ENCODE assay signal across 9 cellular contexts in the genomic region with DNA sequence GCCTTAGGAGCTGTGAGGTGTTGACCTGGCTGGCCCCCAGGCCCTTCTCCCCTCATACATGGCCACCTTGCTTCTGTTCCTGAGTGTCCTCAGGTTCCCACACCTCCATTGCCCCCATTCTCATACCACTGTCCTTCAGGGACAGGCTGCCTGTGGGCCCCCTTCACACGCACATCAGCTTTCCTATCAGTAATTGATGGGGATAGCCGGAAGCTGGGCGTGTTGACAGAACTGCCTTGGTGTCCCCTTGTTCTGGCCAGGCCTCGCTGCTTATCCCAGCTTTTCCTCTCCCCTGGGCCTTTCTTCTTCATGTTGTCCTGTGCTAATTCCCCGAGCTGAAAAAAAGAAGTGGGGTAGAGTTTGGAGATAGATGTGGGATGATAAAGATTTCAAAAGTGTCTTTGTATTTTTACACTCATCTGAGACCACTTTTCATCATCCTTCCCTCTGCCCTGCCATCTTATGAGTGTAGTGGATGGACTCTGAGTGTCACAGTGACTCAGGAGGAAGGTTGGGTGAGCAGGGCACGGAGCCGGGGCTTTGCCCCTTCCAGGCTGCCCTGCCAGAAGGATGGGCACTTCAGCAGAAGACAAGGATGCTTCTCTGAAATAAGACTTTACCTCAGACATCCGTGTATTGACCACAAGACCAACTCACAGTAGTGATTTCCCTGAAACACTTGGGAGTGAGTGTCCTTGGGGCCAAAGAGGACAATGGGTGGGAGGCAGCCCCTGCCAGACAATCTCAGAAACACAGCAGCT. TPM values are rescaled to one million over a fixed set of nuclear protein-coding genes. Genes with fewer than 3 reads are reported as not detected.
DNase-seq lines count a peak whose midpoint lies in the region; ATAC-seq, FAIRE-seq and TF ChIP-seq lines count a peak whose summit lies in the region.
"Had no signal": no experiment of that assay in that cellular context is flagged by ENCODE, and none has a peak within 500 bp of the region (broad histone marks: within the 10 kb centered on the region; RNA-seq: fewer than 3 reads in every experiment).

No MANE protein-coding gene starts in this region.

- H3K27ac Mint-ChIP-seq in activated naive CD8-positive, alpha-beta T cell treated with anti-CD3 and anti-CD28 coated beads for 36 hours = peak overlapping the region; percentile 99
- H3K27ac Mint-ChIP-seq in stimulated activated naive B cell treated with anti-CD40 and anti-IgM and Interleukin-4, amounts not matched to agents 10 μg/mL and 1 μg/mL and 100 μg/mL, for 72 hours = peak overlapping the region; percentile 92

- FAIRE-seq in kidney (lab: Jason Lieb, UNC) (no peak), HTR-8/SVneo (lab: Jason Lieb, UNC) (no peak), urothelium cell line (lab: Jason Lieb, UNC) (no peak)

- H3K4me3 Mint-ChIP-seq in activated naive CD8-positive, alpha-beta T cell treated with anti-CD3 and anti-CD28 coated beads for 36 hours = peak overlapping the region; percentile 81
- H3K4me3 Mint-ChIP-seq in stimulated activated naive B cell treated with anti-CD40 and anti-IgM and Interleukin-4, amounts not matched to agents 10 μg/mL and 1 μg/mL and 100 μg/mL, for 72 hours = no peak overlapping the region

- peak overlapping the region; percentile 0; the same call in 1 of the 2 replicates for H3K27ac ChIP-seq in HUES6 (ENCODE audit: low read depth, low read length)
- peak overlapping the region; percentile 78 to 90 for H3K27ac ChIP-seq in kidney (ENCODE audit: low read depth in 2 of 2, low read length in 2 of 2)

- no peak for ATAC-seq in stimulated activated naive B cell treated with anti-CD40 and anti-IgM and Interleukin-4, amounts not matched to agents 10 μg/mL and 1 μg/mL and 100 μg/mL, for 72 hours (replicated peaks)

- H3K4me1 Mint-ChIP-seq in activated naive CD8-positive, alpha-beta T cell treated with anti-CD3 and anti-CD28 coated beads for 36 hours = peaks cover 79% of the 10 kb centered on the region
- peaks cover 44 to 58% of the 10 kb centered on the region in 2 donors for H3K4me1 Mint-ChIP-seq in stimulated activated naive B cell treated with anti-CD40 and anti-IgM and Interleukin-4, amounts not matched to agents 10 μg/mL and 1 μg/mL and 100 μg/mL, for 72 hours

- peaks cover 44% of the 10 kb centered on the region for H3K36me3 Mint-ChIP-seq in activated naive CD8-positive, alpha-beta T cell treated with anti-CD3 and anti-CD28 coated beads for 36 hours
- peaks cover 21 to 46% of the 10 kb centered on the region in 2 donors for H3K36me3 Mint-ChIP-seq in stimulated activated naive B cell treated with anti-CD40 and anti-IgM and Interleukin-4, amounts not matched to agents 10 μg/mL and 1 μg/mL and 100 μg/mL, for 72 hours

- H3K4me3 ChIP-seq in HUES6 (ENCODE audit: low read depth, low read length) = no peak overlapping the region; the same call in 1 of the 2 replicates
- H3K4me3 ChIP-seq in kidney (ENCODE audit: low read length in 2 of 2) = no peak overlapping the region

- DNase-seq in activated naive CD8-positive, alpha-beta T cell treated with anti-CD3 and anti-CD28 coated beads for 36 hours = no peak
- DNase-seq in kidney (no peak), anterior cingulate cortex (lab: John Stamatoyannopoulos, UW) (no peak), NCI-H510A treated with DMSO at 0.1 percent for 48 hours (lab: John Stamatoyannopoulos, UW) (no peak), HTR-8/SVneo (ENCODE audit: insufficient read length, low spot score) (no peak), urothelium cell line (ENCODE audit: low spot score) (no peak)
- no peak for DNase-seq in stimulated activated naive B cell treated with anti-CD40 and anti-IgM and Interleukin-4, amounts not matched to agents 10 μg/mL and 1 μg/mL and 100 μg/mL, for 72 hours
- DNase-seq: NCI-H1092 had no signal

- H3K27me3 ChIP-seq in HUES6 (ENCODE audit: control insufficient read depth, insufficient read depth, low read length) = no peaks in the 10 kb centered on the region

- intact Hi-C loops in kidney (cut with DNase I) = no loop called here

- H3K27me3 Mint-ChIP-seq in activated naive CD8-positive, alpha-beta T cell treated with anti-CD3 and anti-CD28 coated beads for 36 hours = no peaks in the 10 kb centered on the region
- no peaks in the 10 kb centered on the region for H3K27me3 Mint-ChIP-seq in stimulated activated naive B cell treated with anti-CD40 and anti-IgM and Interleukin-4, amounts not matched to agents 10 μg/mL and 1 μg/mL and 100 μg/mL, for 72 hours

- no peak for TF ChIP-seq CTCF in kidney (IDR thresholded peaks at IDR 0.05; ENCODE audit: borderline replicate concordance, extremely low read depth, insufficient read depth)

- H3K36me3 ChIP-seq in HUES6 (ENCODE audit: control insufficient read depth, insufficient read depth, low read length) (peaks cover 37% of the 10 kb centered on the region), kidney (ENCODE audit: control insufficient read depth in 1 of 2, insufficient read depth in 2 of 2, low read length in 2 of 2) (peaks cover 4 to 5% of the 10 kb centered on the region in 2 donors)

- H3K9me3 Mint-ChIP-seq in activated naive CD8-positive, alpha-beta T cell treated with anti-CD3 and anti-CD28 coated beads for 36 hours = no peaks in the 10 kb centered on the region
- H3K9me3 Mint-ChIP-seq in stimulated activated naive B cell treated with anti-CD40 and anti-IgM and Interleukin-4, amounts not matched to agents 10 μg/mL and 1 μg/mL and 100 μg/mL, for 72 hours = no peaks in the 10 kb centered on the region

- peak overlapping the region; percentile 34 for H3K9ac ChIP-seq in HUES6 (ENCODE audit: low read length)
- peak overlapping the region in 1 of 2 donors; percentile 37 for H3K9ac ChIP-seq in kidney (ENCODE audit: low read length in 2 of 2)

- no peaks in the 10 kb centered on the region for H3K9me3 ChIP-seq in HUES6 (ENCODE audit: control insufficient read depth, insufficient read depth, low read depth, low read length)
- H3K9me3 ChIP-seq in kidney (ENCODE audit: control insufficient read depth in 1 of 2, low read length in 2 of 2) = no peaks in the 10 kb centered on the region

- H3K4me1 ChIP-seq in HUES6 (ENCODE audit: control insufficient read depth, insufficient read depth, low read length) = peaks cover 39% of the 10 kb centered on the region
- peaks cover 38 to 59% of the 10 kb centered on the region in 2 donors for H3K4me1 ChIP-seq in kidney (ENCODE audit: control insufficient read depth in 1 of 2, insufficient read depth in 1 of 2, low read depth in 1 of 2, low read length in 2 of 2)

RNA-seq across cellular contexts. Expression of a gene that starts 42.8 kb away (rescaled TPM):
- total RNA-seq in activated naive CD8-positive, alpha-beta T cell treated with anti-CD3 and anti-CD28 coated beads for 36 hours = 10 to 100 TPM; 91.1 to 91.8 TPM
- total RNA-seq in kidney = 102 TPM
- polyA plus RNA-seq in kidney (ENCODE audit: insufficient read depth, low read depth, low replicate concordance) = 31.7 TPM

RNA-seq across cellular contexts. Expression of a gene that starts 54.6 kb away (rescaled TPM):
- 10 to 100 TPM; 11.2 to 12.3 TPM for total RNA-seq in activated naive CD8-positive, alpha-beta T cell treated with anti-CD3 and anti-CD28 coated beads for 36 hours
- 22.4 TPM for total RNA-seq in kidney
- 24.3 TPM for polyA plus RNA-seq in kidney (ENCODE audit: insufficient read depth, low read depth, low replicate concordance)
